Comparison of ENCODE assay signal across 18 cellular contexts in the genomic region with DNA sequence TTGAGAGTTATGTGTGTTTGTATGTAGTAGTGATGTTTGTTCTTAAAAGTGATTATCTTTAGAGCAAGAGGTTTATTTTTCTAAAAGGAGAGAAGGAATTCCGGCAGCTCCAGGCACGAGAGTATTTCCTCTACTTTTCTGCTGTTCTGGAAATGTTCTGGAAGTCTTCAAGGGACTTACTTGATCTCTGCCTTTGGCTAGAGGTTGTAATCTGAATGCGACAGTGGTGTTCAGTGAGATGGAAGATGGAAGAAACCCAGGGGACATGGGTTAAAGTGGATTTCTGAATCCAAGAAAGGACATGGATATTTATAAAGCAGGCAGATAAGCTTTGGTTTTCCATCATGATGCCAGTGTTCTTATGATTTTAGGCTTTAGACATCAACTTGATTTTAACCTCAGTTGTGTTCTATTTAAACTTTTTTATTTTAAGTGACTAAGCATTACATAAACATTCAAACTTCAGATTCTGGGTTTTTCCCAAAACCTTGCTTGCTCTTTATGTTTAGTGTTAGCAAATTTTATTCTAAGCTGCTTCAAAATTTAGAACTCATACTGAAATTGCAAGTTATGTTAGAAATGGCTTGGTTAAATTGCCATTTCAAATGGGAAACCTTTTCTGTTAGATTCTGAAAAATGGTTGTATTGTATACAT. TPM values are rescaled to one million over a fixed set of nuclear protein-coding genes. Genes with fewer than 3 reads are reported as not detected.
DNase-seq lines count a peak whose midpoint lies in the region; ATAC-seq and TF ChIP-seq lines count a peak whose summit lies in the region.
"Had no signal": no experiment of that assay in that cellular context is flagged by ENCODE, and none has a peak within 500 bp of the region (broad histone marks: within the 10 kb centered on the region; RNA-seq: fewer than 3 reads in every experiment).

No MANE protein-coding gene starts in this region.

- no peaks in the 10 kb centered on the region for H3K27me3 ChIP-seq in mammary epithelial cell (ENCODE audit: insufficient read depth, low read length)
- H3K27me3 ChIP-seq in neural cell (ENCODE audit: insufficient read depth, low read depth, low read length) = no peaks in the 10 kb centered on the region
- H3K27me3 ChIP-seq in tibial artery = no peaks in the 10 kb centered on the region
- H3K27me3 ChIP-seq: BLaER1 had no signal

- no peaks in the 10 kb centered on the region for H3K4me1 ChIP-seq in mammary epithelial cell (ENCODE audit: insufficient read depth, low read length)
- H3K4me1 ChIP-seq in tibial artery = peaks cover 0 to 63% (median 19%) of the 10 kb centered on the region in 4 donors

- H4K20me1 ChIP-seq in mammary epithelial cell (ENCODE audit: insufficient read depth, low read length) (no peaks in the 10 kb centered on the region), neural cell (ENCODE audit: insufficient read depth) (no peaks in the 10 kb centered on the region)

- CTCF ChIA-PET in MCF 10A (lab: Yijun Ruan, JAX) (interaction anchor here (1.1 kb wide), 1 partner anchor 76 kb away, joined by 4 read pairs; no protein-coding TSS in a partner anchor), mammary epithelial cell (lab: Charles Lee; ENCODE audit: low non-redundant PET) (no interaction called here)

- in situ Hi-C loops in mammary epithelial cell (cut with MboI; ENCODE audit: low sequenced_read_pairs in 2 of 2) = no loop called here

- H3K27ac Mint-ChIP-seq in MCF 10A (ENCODE audit: low read depth, unreplicated experiment) = peak overlapping the region; percentile 66
- H3K27ac Mint-ChIP-seq: T-helper 17 cell had no signal

- dilution Hi-C loops in mammary epithelial cell (cut with HindIII; ENCODE audit: low sequenced_read_pairs) = no loop called here

- H3K36me3 ChIP-seq in mammary epithelial cell (ENCODE audit: insufficient read depth, low read length) (no peaks in the 10 kb centered on the region), neural cell (ENCODE audit: insufficient read depth, low read length) (no peaks in the 10 kb centered on the region), tibial artery (peaks cover 0 to 8% (median 0%) of the 10 kb centered on the region in 3 donors)
- H3K36me3 ChIP-seq: neutrophil had no signal

- H2AFZ ChIP-seq in mammary epithelial cell (ENCODE audit: low read depth, low read length) (no peak overlapping the region), neural cell (ENCODE audit: low read depth, low read length) (no peak overlapping the region)

- no peak overlapping the region for H3K4me2 ChIP-seq in mammary epithelial cell (ENCODE audit: insufficient read depth, low read depth, low read length)
- peak overlapping the region; percentile 10 for H3K4me2 ChIP-seq in neural cell (ENCODE audit: low read length)
- H3K4me2 ChIP-seq: BLaER1 had no signal

- WGBS in mammary epithelial cell (ENCODE audit: low coverage, missing lambda C conversion rate) = 100% methylated on average over 3 of the region's 3 CpGs

- no peak for TF ChIP-seq RAD21 in neural cell (conservative IDR thresholded peaks at IDR 0.05)

- no peaks in the 10 kb centered on the region for H3K9me2 ChIP-seq in neural cell (ENCODE audit: insufficient read depth, low read length)

- H3K27ac ChIP-seq in mammary epithelial cell (ENCODE audit: insufficient read depth, low read depth, low read length) (no peak overlapping the region), neural cell (ENCODE audit: low read length) (no peak overlapping the region), tibial artery (peak overlapping the region; percentile 73 to 82)
- H3K27ac ChIP-seq: BLaER1, neutrophil had no signal

- no peaks in the 10 kb centered on the region for H3K9me3 ChIP-seq in mammary epithelial cell (replicated peaks; ENCODE audit: insufficient read depth, low read length)
- no peaks in the 10 kb centered on the region for H3K9me3 ChIP-seq in neural cell (ENCODE audit: low read length)
- no peaks in the 10 kb centered on the region for H3K9me3 ChIP-seq in tibial artery
- H3K9me3 ChIP-seq: BLaER1, neutrophil had no signal

- TF ChIP-seq CTCF in MCF 10A (IDR thresholded peaks at IDR 0.05; ENCODE audit: unreplicated experiment) = no peak
- no peak for TF ChIP-seq CTCF in mammary epithelial cell (conservative IDR thresholded peaks at IDR 0.05 in 1 of 2, IDR thresholded peaks at IDR 0.05 in 1 of 2; ENCODE audit: extremely low read depth in 1 of 2, insufficient read depth in 1 of 2, low read depth in 1 of 2, low read length in 2 of 2)
- no peak for TF ChIP-seq CTCF in neural cell (IDR thresholded peaks at IDR 0.05; ENCODE audit: poor library complexity, severe bottlenecking)
- no peak for TF ChIP-seq CTCF in tibial artery (IDR thresholded peaks at IDR 0.05)

- H3K36me3 Mint-ChIP-seq in MCF 10A (ENCODE audit: insufficient read depth, unreplicated experiment) = peaks cover 7% of the 10 kb centered on the region

- H3K4me3 ChIP-seq in mammary epithelial cell (replicated peaks in 1 of 3; ENCODE audit: insufficient read depth in 1 of 3, low read depth in 2 of 3, low read length in 3 of 3) (no peak overlapping the region), neural cell (ENCODE audit: low read length) (peak overlapping the region; percentile 68), tibial artery (peak overlapping the region; percentile 57 to 60)
- H3K4me3 ChIP-seq: BLaER1 had no signal

- peaks cover 8% of the 10 kb centered on the region for H3F3A ChIP-seq in neural cell (ENCODE audit: insufficient read depth, low read length, poor library complexity, severe bottlenecking)

- H3K9ac ChIP-seq in mammary epithelial cell (ENCODE audit: insufficient read depth, low read length) (no peak overlapping the region), neural cell (ENCODE audit: low read length) (no peak overlapping the region)
- H3K9ac ChIP-seq: BLaER1 had no signal

- no peak for TF ChIP-seq EP300 in neural cell (conservative IDR thresholded peaks at IDR 0.05; ENCODE audit: poor library complexity, severe bottlenecking)

- DNase-seq in MCF 10A (ENCODE audit: unreplicated experiment) (no peak), mammary epithelial cell (no peak), fibroblast of peridontal ligament (ENCODE audit: extremely low read depth) (peak; percentile 79), tibial artery (no peak), medulla oblongata (ENCODE audit: extremely low spot score) (no peak)
- DNase-seq in effector CD8-positive, alpha-beta T cell (lab: John Stamatoyannopoulos, UW) = no peak
- DNase-seq: 8988T; activated CD8-positive, alpha-beta memory T cell treated with anti-CD3 and anti-CD28 coated beads, Interleukin-2, amount 50 U/mL, for 48 hours; activated gamma-delta T cell treated with Interleukin-2 at 50 U/mL for 16 hours; foreskin melanocyte; NCI-H1694 treated with DMSO at 0.1 percent for 48 hours; stimulated activated CD4-positive, alpha-beta T cell treated with anti-CD3 and anti-CD28 coated beads, Interleukin-4, amount 100 ng/mL, for 4 hours; T-helper 17 cell had no signal

- H3K4me1 Mint-ChIP-seq in MCF 10A (ENCODE audit: insufficient read depth, unreplicated experiment) = peaks cover 19% of the 10 kb centered on the region

- no peak overlapping the region for H3K4me3 Mint-ChIP-seq in MCF 10A (ENCODE audit: unreplicated experiment)
- H3K4me3 Mint-ChIP-seq: T-helper 17 cell had no signal

- peaks cover under 1% of the 10 kb centered on the region for H3K9me3 Mint-ChIP-seq in MCF 10A (ENCODE audit: unreplicated experiment)

- intact Hi-C loops in MCF 10A (cut with micrococcal nuclease) = no loop called here
- intact Hi-C loops in mammary epithelial cell (cut with micrococcal nuclease) = no loop called here
- intact Hi-C loops in tibial artery (cut with DNase I; ENCODE audit: low total_unique reads) = no loop called here

- BruUV-seq in MCF 10A (replicated peaks; lab: Mats Ljungman, UMichigan) = no TSS peak
- no TSS peak for BruUV-seq in mammary epithelial cell (replicated peaks; lab: Mats Ljungman, UMichigan)

- POLR2A ChIA-PET in MCF 10A (lab: Yijun Ruan, JAX) = no interaction called here

- no peaks in the 10 kb centered on the region for H3K27me3 Mint-ChIP-seq in MCF 10A (ENCODE audit: insufficient read depth, unreplicated experiment)
- H3K27me3 Mint-ChIP-seq: T-helper 17 cell had no signal

- no peak for ATAC-seq in GM19397 (IDR thresholded peaks at IDR 0.05; ENCODE audit: unreplicated experiment)
- ATAC-seq: T-helper 17 cell had no signal

- H3K79me2 ChIP-seq in mammary epithelial cell (ENCODE audit: insufficient read depth, low read length) (no peaks in the 10 kb centered on the region), neural cell (replicated peaks; ENCODE audit: insufficient read depth, low read length) (peaks cover 53% of the 10 kb centered on the region)

TF ChIP-seq in neural cell, 6 proteins besides CTCF, POLR2A, EP300 and RAD21 (continues in another document):
- TF ChIP-seq TAF1 (IDR thresholded peaks at IDR 0.05; ENCODE audit: low read depth) (no peak), POLR2AphosphoS5 (IDR thresholded peaks at IDR 0.05) (no peak), EZH2 (IDR thresholded peaks at IDR 0.05; ENCODE audit: borderline replicate concordance, insufficient read depth, low read length, poor library complexity, severe bottlenecking) (no peak), SMC3 (conservative IDR thresholded peaks at IDR 0.05; ENCODE audit: poor library complexity) (no peak)

RNA-seq across cellular contexts. Expression of gene GPR21, which starts 3.5 kb away (rescaled TPM):
- 0.37 TPM in 1 of 2 replicates, not detected in the other for total RNA-seq in MCF 10A (2022)
- 1 to 10 TPM; 1.2 to 1.5 TPM for total RNA-seq in mammary epithelial cell
- polyA plus RNA-seq in mammary epithelial cell = not detected
- not detected for polyA minus RNA-seq in mammary epithelial cell
- polyA plus RNA-seq in neural cell = 2.2 and 7.2 TPM in 2 replicates
- 16.8 and 19.0 TPM in 2 replicates for polyA minus RNA-seq in neural cell
- polyA plus RNA-seq: urinary bladder had no signal

Comparison
In these comparisons a context has a peak if more than half of its experiments do, and no peak if none do; other contexts are left out.
1. H3K27ac ChIP-seq: peak in tibial artery (2 of 2); none in mammary epithelial cell (single experiment) and neural cell (single experiment).
2. H3K4me3 ChIP-seq: peak in neural cell (single experiment) and tibial artery (2 of 2); none in mammary epithelial cell (0 of 3).